Comparison of ENCODE assay signal across 12 cellular contexts in genomic region chr16:89314357-89314756, GRCh38.
DNase-seq lines count a peak whose midpoint lies in the region; ATAC-seq and TF ChIP-seq lines count a peak whose summit lies in the region.
"Had no signal": no experiment of that assay in that cellular context is flagged by ENCODE, and none has a peak within 500 bp of the region (broad histone marks: within the 10 kb centered on the region; RNA-seq: fewer than 3 reads in every experiment).

No MANE protein-coding gene starts in this region.

- H3K4me3 Mint-ChIP-seq in CD4-positive, alpha-beta T cell, result peak overlapping the region; percentile 76

- CTCF ChIA-PET in CD4-positive, alpha-beta T cell (lab: Charles Lee), result interaction anchor here (0.7 to 1.2 kb wide), 4 partner anchors 10 to 195 kb away, joined by 3 read pairs; no protein-coding TSS in a partner anchor

- no peaks in the 10 kb centered on the region for H3K27me3 ChIP-seq in CD4-positive, alpha-beta T cell (ENCODE audit: control insufficient read depth, insufficient read depth, low read length)

- peaks cover 39% of the 10 kb centered on the region for H3K36me3 Mint-ChIP-seq in CD4-positive, alpha-beta T cell (ENCODE audit: low read depth)
- H3K36me3 Mint-ChIP-seq: naive B cell had no signal

- no peaks in the 10 kb centered on the region for H3K9me3 ChIP-seq in CD4-positive, alpha-beta T cell (ENCODE audit: control insufficient read depth, low read length)

- H3K27ac Mint-ChIP-seq in CD4-positive, alpha-beta T cell, result peak overlapping the region; percentile 98

- H3K4me1 Mint-ChIP-seq in CD4-positive, alpha-beta T cell (ENCODE audit: low read depth), result peaks cover 93% of the 10 kb centered on the region

- H3K9me3 Mint-ChIP-seq in CD4-positive, alpha-beta T cell, result no peaks in the 10 kb centered on the region
- H3K9me3 Mint-ChIP-seq: naive B cell had no signal

- no peaks in the 10 kb centered on the region for H3K27me3 Mint-ChIP-seq in CD4-positive, alpha-beta T cell
- H3K27me3 Mint-ChIP-seq: naive B cell had no signal

- peak overlapping the region; percentile 93 for H3K27ac ChIP-seq in CD4-positive, alpha-beta T cell (ENCODE audit: low read depth, low read length)
- peak overlapping the region; percentile 72 for H3K27ac ChIP-seq in caudate nucleus (ENCODE audit: low read depth, low read length)

- DNase-seq in CD4-positive, alpha-beta T cell, result peak; percentile 39 to 76 (median 68)
- peak; percentile 42 for DNase-seq in activated CD4-positive, alpha-beta T cell treated with anti-CD3 and anti-CD28 coated beads for 1 hour
- DNase-seq in caudate nucleus (lab: John Stamatoyannopoulos, UW) (peak in 8 of 61 donors; percentile 19 to 69 (median 28)), occipital lobe (lab: John Stamatoyannopoulos, UW) (peak; percentile 48), NCI-H1930 (lab: John Stamatoyannopoulos, UW) (no peak), SKM-1 (lab: John Stamatoyannopoulos, UW; ENCODE audit: unreplicated experiment) (no peak), NCI-H1417 treated with DMSO at 0.1 percent for 48 hours (lab: John Stamatoyannopoulos, UW) (no peak)
- DNase-seq: COR-L47; foreskin fibroblast; naive B cell; NK-92 treated with Interleukin-12 subunit alpha and Interleukin-12 subunit beta, amount 100 ng/mL, for 24 hours had no signal

- no peak for TF ChIP-seq CTCF in CD4-positive, alpha-beta T cell (IDR thresholded peaks at IDR 0.05)

- peak; percentile 46 for ATAC-seq in CD4-positive, alpha-beta T cell (ENCODE audit: poor library complexity)
- ATAC-seq in GM19463 (IDR thresholded peaks at IDR 0.05; ENCODE audit: unreplicated experiment), result no peak

- POLR2A ChIA-PET in CD4-positive, alpha-beta T cell (lab: Charles Lee), result interaction anchor here (0.8 to 3.8 kb wide), 10 partner anchors 12 to 212 kb away, joined by 3 to 16 read pairs (median 6); partner anchors contain the start of gene SPG7

- intact Hi-C loops in CD4-positive, alpha-beta T cell (cut with DNase I, micrococcal nuclease), result loop anchor here in 1 of 2 experiments (2.0 kb wide), 1 partner anchor 74 kb away; no protein-coding TSS in a partner anchor

Comparison
In these comparisons a context has a peak if more than half of its experiments do, and no peak if none do; other contexts are left out.
1. DNase-seq: peak in CD4-positive, alpha-beta T cell (10 of 10), activated CD4-positive, alpha-beta T cell treated with anti-CD3 and anti-CD28 coated beads for 1 hour (single experiment) and occipital lobe (single experiment); none in NCI-H1930 (0 of 2), SKM-1 (single experiment) and NCI-H1417 treated with DMSO at 0.1 percent for 48 hours (single experiment).